9 cellular contexts compared by ENCODE assay signal in genomic region chr6:106125925-106126435, GRCh38. TPM values are rescaled to one million over a fixed set of nuclear protein-coding genes. Genes with fewer than 3 reads are reported as not detected.
DNase-seq lines count a peak whose midpoint lies in the region; ATAC-seq, FAIRE-seq and TF ChIP-seq lines count a peak whose summit lies in the region.
"Had no signal": no experiment of that assay in that cellular context is flagged by ENCODE, and none has a peak within 500 bp of the region (broad histone marks: within the 10 kb centered on the region; RNA-seq: fewer than 3 reads in every experiment).

No MANE protein-coding gene starts in this region.

- no peak overlapping the region for H3K4me3 Mint-ChIP-seq in MCF 10A (ENCODE audit: unreplicated experiment)

- H3K9me3 ChIP-seq in Peyer's patch (no peaks in the 10 kb centered on the region), kidney (ENCODE audit: control insufficient read depth in 1 of 2, low read length in 2 of 2) (no peaks in the 10 kb centered on the region)

- ATAC-seq in GM18505 (IDR thresholded peaks at IDR 0.05; ENCODE audit: unreplicated experiment): peak; percentile 59
- ATAC-seq in HG02610 (IDR thresholded peaks at IDR 0.05; ENCODE audit: unreplicated experiment): peak; percentile 75

- CTCF ChIA-PET in MCF 10A (lab: Yijun Ruan, JAX): interaction anchor here (0.6 kb wide), 1 partner anchor 79 kb away, joined by 3 read pairs; no protein-coding TSS in a partner anchor

- no peak overlapping the region for H3K27ac Mint-ChIP-seq in MCF 10A (ENCODE audit: low read depth, unreplicated experiment)

- TF ChIP-seq CTCF in Peyer's patch (IDR thresholded peaks at IDR 0.05): no peak
- TF ChIP-seq CTCF in kidney (IDR thresholded peaks at IDR 0.05; ENCODE audit: borderline replicate concordance, extremely low read depth, insufficient read depth): no peak
- no peak for TF ChIP-seq CTCF in MCF 10A (IDR thresholded peaks at IDR 0.05; ENCODE audit: unreplicated experiment)

- no TSS peak for BruUV-seq in MCF 10A (replicated peaks; lab: Mats Ljungman, UMichigan)

- no peaks in the 10 kb centered on the region for H3K36me3 ChIP-seq in Peyer's patch
- H3K36me3 ChIP-seq in kidney (ENCODE audit: control insufficient read depth in 1 of 2, insufficient read depth in 2 of 2, low read length in 2 of 2): no peaks in the 10 kb centered on the region

- intact Hi-C loops in kidney (cut with DNase I) (no loop called here), MCF 10A (cut with micrococcal nuclease) (no loop called here)

- no peaks in the 10 kb centered on the region for H3K27me3 ChIP-seq in Peyer's patch

- H3K27ac ChIP-seq in Peyer's patch (peak overlapping the region in 3 of 4 donors; percentile 2 to 69 (median 31)), kidney (ENCODE audit: low read depth in 2 of 2, low read length in 2 of 2) (no peak overlapping the region)

- POLR2A ChIA-PET in MCF 10A (lab: Yijun Ruan, JAX): interaction anchor here (0.6 kb wide), 1 partner anchor 1523 kb away, joined by 4 read pairs; no protein-coding TSS in a partner anchor

- H3K4me3 ChIP-seq in Peyer's patch (peak overlapping the region in 3 of 4 donors; percentile 2 to 32 (median 18)), kidney (ENCODE audit: low read length in 2 of 2) (no peak overlapping the region)
- H3K4me3 ChIP-seq: skin epidermis had no signal

- FAIRE-seq in kidney (lab: Jason Lieb, UNC): no peak

- no peaks in the 10 kb centered on the region for H3K27me3 Mint-ChIP-seq in MCF 10A (ENCODE audit: insufficient read depth, unreplicated experiment)

- H3K36me3 Mint-ChIP-seq in MCF 10A (ENCODE audit: insufficient read depth, unreplicated experiment): no peaks in the 10 kb centered on the region

- DNase-seq in Peyer's patch (peak; percentile 50 to 77 (median 63)), kidney tubule cell (ENCODE audit: low spot score) (peak; percentile 39), NCI-H748 treated with DMSO at 0.1 percent for 48 hours (lab: John Stamatoyannopoulos, UW) (no peak), kidney (no peak), MCF 10A (ENCODE audit: unreplicated experiment) (no peak), NK-92 (lab: John Stamatoyannopoulos, UW; ENCODE audit: unreplicated experiment) (no peak)

- H3K9me3 Mint-ChIP-seq in MCF 10A (ENCODE audit: unreplicated experiment): no peaks in the 10 kb centered on the region

- TF ChIP-seq POLR2A in GM18505 (IDR thresholded peaks at IDR 0.05; ENCODE audit: borderline replicate concordance, extremely low read depth, insufficient read depth, insufficient read length) (no peak), Peyer's patch (IDR thresholded peaks at IDR 0.05) (peak in 1 of 2 donors; percentile 28)

- H3K4me1 Mint-ChIP-seq in MCF 10A (ENCODE audit: insufficient read depth, unreplicated experiment): peaks cover 14% of the 10 kb centered on the region

- peaks cover 0 to 8% (median 0%) of the 10 kb centered on the region in 4 donors for H3K4me1 ChIP-seq in Peyer's patch
- no peaks in the 10 kb centered on the region for H3K4me1 ChIP-seq in kidney (ENCODE audit: control insufficient read depth in 1 of 2, insufficient read depth in 1 of 2, low read depth in 1 of 2, low read length in 2 of 2)

- H3K9ac ChIP-seq in kidney (ENCODE audit: low read length in 2 of 2): no peak overlapping the region

RNA-seq across cellular contexts. Expression of gene PRDM1, which starts 39.8 kb away (rescaled TPM):
- 10 to 100 TPM in 3 of 4 donors, 1 to 10 TPM in 1; 6.4 to 57.8 (median 14.9) TPM for total RNA-seq in Peyer's patch
- total RNA-seq in kidney: 23.0 TPM
- polyA plus RNA-seq in kidney (ENCODE audit: insufficient read depth, low read depth, low replicate concordance): 0.86 TPM
- total RNA-seq in MCF 10A (2022): 12.6 and 13.1 TPM in 2 replicates

Comparison
In these comparisons a context has a peak if more than half of its experiments do, and no peak if none do; other contexts are left out.
1. DNase-seq: peak in Peyer's patch (3 of 3) and kidney tubule cell (single experiment); none in NCI-H748 treated with DMSO at 0.1 percent for 48 hours (single experiment), kidney (single experiment), MCF 10A (single experiment) and NK-92 (single experiment).
2. H3K27ac ChIP-seq: peak in Peyer's patch (3 of 4); none in kidney (0 of 2).
3. H3K4me3 ChIP-seq: peak in Peyer's patch (3 of 4); none in kidney (0 of 2).